ENCODE assay signal across 1 cellular context in genomic region chr1:31910933-31911332, GRCh38.
A peak's percentile ranks its signal among the peaks of the same experiment; 100 is the strongest.
TF ChIP-seq lines count a peak whose summit lies in the region.

No MANE protein-coding gene starts in this region.

TF ChIP-seq in HepG2, 621 proteins besides CTCF, POLR2A, EP300 and RAD21 (continued from another document and continues in another):
- TF ChIP-seq, protein P1, sequence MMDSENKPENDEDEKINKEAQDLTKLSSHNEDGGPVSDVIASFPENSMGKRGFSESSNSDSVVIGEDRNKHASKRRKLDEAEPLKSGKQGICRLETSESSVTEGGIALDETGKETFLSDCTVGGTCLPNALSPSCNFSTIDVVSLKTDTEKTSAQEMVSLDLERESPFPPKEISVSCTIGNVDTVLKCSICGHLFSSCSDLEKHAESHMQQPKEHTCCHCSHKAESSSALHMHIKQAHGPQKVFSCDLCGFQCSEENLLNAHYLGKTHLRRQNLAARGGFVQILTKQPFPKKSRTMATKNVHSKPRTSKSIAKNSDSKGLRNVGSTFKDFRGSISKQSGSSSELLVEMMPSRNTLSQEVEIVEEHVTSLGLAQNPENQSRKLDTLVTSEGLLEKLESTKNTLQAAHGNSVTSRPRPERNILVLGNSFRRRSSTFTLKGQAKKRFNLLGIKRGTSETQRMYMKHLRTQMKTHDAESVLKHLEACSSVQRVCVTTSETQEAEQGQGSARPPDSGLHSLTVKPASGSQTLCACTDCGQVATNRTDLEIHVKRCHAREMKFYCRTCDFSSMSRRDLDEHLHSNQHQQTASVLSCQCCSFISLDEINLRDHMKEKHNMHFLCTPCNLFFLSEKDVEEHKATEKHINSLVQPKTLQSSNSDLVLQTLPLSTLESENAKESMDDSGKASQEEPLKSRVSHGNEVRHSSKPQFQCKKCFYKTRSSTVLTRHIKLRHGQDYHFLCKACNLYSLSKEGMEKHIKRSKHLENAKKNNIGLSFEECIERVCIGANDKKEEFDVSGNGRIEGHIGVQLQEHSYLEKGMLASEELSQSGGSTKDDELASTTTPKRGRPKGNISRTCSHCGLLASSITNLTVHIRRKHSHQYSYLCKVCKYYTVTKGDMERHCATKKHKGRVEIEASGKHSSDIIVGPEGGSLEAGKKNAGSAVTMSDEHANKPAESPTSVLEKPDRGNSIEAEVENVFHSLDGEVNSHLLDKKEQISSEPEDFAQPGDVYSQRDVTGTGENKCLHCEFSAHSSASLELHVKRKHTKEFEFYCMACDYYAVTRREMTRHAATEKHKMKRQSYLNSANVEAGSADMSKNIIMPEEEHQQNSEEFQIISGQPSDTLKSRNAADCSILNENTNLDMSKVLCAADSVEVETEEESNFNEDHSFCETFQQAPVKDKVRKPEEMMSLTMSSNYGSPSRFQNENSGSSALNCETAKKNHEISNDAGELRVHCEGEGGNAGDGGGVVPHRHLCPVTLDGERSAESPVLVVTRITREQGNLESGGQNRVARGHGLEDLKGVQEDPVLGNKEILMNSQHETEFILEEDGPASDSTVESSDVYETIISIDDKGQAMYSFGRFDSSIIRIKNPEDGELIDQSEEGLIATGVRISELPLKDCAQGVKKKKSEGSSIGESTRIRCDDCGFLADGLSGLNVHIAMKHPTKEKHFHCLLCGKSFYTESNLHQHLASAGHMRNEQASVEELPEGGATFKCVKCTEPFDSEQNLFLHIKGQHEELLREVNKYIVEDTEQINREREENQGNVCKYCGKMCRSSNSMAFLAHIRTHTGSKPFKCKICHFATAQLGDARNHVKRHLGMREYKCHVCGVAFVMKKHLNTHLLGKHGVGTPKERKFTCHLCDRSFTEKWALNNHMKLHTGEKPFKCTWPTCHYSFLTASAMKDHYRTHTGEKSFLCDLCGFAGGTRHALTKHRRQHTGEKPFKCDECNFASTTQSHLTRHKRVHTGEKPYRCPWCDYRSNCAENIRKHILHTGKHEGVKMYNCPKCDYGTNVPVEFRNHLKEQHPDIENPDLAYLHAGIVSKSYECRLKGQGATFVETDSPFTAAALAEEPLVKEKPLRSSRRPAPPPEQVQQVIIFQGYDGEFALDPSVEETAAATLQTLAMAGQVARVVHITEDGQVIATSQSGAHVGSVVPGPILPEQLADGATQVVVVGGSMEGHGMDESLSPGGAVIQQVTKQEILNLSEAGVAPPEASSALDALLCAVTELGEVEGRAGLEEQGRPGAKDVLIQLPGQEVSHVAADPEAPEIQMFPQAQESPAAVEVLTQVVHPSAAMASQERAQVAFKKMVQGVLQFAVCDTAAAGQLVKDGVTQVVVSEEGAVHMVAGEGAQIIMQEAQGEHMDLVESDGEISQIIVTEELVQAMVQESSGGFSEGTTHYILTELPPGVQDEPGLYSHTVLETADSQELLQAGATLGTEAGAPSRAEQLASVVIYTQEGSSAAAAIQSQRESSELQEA (CRISPR knock-in tag; IDR thresholded peaks at IDR 0.05; ENCODE audit: not compliant biosample characterization), result no peak
- TF ChIP-seq, protein P2, sequence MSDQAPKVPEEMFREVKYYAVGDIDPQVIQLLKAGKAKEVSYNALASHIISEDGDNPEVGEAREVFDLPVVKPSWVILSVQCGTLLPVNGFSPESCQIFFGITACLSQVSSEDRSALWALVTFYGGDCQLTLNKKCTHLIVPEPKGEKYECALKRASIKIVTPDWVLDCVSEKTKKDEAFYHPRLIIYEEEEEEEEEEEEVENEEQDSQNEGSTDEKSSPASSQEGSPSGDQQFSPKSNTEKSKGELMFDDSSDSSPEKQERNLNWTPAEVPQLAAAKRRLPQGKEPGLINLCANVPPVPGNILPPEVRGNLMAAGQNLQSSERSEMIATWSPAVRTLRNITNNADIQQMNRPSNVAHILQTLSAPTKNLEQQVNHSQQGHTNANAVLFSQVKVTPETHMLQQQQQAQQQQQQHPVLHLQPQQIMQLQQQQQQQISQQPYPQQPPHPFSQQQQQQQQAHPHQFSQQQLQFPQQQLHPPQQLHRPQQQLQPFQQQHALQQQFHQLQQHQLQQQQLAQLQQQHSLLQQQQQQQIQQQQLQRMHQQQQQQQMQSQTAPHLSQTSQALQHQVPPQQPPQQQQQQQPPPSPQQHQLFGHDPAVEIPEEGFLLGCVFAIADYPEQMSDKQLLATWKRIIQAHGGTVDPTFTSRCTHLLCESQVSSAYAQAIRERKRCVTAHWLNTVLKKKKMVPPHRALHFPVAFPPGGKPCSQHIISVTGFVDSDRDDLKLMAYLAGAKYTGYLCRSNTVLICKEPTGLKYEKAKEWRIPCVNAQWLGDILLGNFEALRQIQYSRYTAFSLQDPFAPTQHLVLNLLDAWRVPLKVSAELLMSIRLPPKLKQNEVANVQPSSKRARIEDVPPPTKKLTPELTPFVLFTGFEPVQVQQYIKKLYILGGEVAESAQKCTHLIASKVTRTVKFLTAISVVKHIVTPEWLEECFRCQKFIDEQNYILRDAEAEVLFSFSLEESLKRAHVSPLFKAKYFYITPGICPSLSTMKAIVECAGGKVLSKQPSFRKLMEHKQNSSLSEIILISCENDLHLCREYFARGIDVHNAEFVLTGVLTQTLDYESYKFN (CRISPR knock-in tag; conservative IDR thresholded peaks at IDR 0.05), result peak; percentile 84
- TF ChIP-seq RBM22 (optimal IDR thresholded peaks at IDR 0.05; ENCODE audit: low read length) (peak; percentile 29), TCF12 (IDR thresholded peaks at IDR 0.05) (no peak), TCF12 (CRISPR knock-in tag; IDR thresholded peaks at IDR 0.05) (no peak), TP53 (CRISPR knock-in tag; conservative IDR thresholded peaks at IDR 0.05) (no peak), SATB2 (CRISPR knock-in tag; IDR thresholded peaks at IDR 0.05) (no peak), CREM (IDR thresholded peaks at IDR 0.05) (peak; percentile 47; the same call in 1 of the 2 replicates), CREM (CRISPR knock-in tag; IDR thresholded peaks at IDR 0.05) (no peak), ZNF572 (CRISPR knock-in tag; IDR thresholded peaks at IDR 0.05) (no peak), KDM3A (CRISPR knock-in tag; IDR thresholded peaks at IDR 0.05; ENCODE audit: low read depth) (no peak), FOXP1 (IDR thresholded peaks at IDR 0.05) (no peak), FOXP1 (CRISPR knock-in tag; IDR thresholded peaks at IDR 0.05) (peak; percentile 86), EED (CRISPR knock-in tag; IDR thresholded peaks at IDR 0.05) (no peak), REL (CRISPR knock-in tag; conservative IDR thresholded peaks at IDR 0.05) (no peak), ZNF558 (CRISPR knock-in tag; IDR thresholded peaks at IDR 0.05; ENCODE audit: borderline replicate concordance) (no peak), ZNF12 (CRISPR knock-in tag; IDR thresholded peaks at IDR 0.05) (no peak), ZFP36L2 (CRISPR knock-in tag; IDR thresholded peaks at IDR 0.05) (no peak), ARNT (IDR thresholded peaks at IDR 0.05) (no peak), SKI (IDR thresholded peaks at IDR 0.05; ENCODE audit: partially characterized antibody) (no peak), ZNF34 (CRISPR knock-in tag; IDR thresholded peaks at IDR 0.05; ENCODE audit: borderline replicate concordance) (no peak), DPF2 (CRISPR knock-in tag; IDR thresholded peaks at IDR 0.05; ENCODE audit: borderline replicate concordance, low read depth) (peak; percentile 43; the same call in 1 of the 2 replicates), ZNF326 (CRISPR knock-in tag; IDR thresholded peaks at IDR 0.05; ENCODE audit: borderline replicate concordance) (no peak), ZNF704 (CRISPR knock-in tag; IDR thresholded peaks at IDR 0.05; ENCODE audit: borderline replicate concordance) (no peak), ZNF329 (CRISPR knock-in tag; IDR thresholded peaks at IDR 0.05; ENCODE audit: low read depth) (no peak), SAFB2 (CRISPR knock-in tag; IDR thresholded peaks at IDR 0.05; ENCODE audit: borderline replicate concordance, low read depth) (no peak), SMAD3 (CRISPR knock-in tag; IDR thresholded peaks at IDR 0.05) (0 out of 2 replicates have a peak, but pooled peaks have one; percentile 21)
- TF ChIP-seq, protein P3, sequence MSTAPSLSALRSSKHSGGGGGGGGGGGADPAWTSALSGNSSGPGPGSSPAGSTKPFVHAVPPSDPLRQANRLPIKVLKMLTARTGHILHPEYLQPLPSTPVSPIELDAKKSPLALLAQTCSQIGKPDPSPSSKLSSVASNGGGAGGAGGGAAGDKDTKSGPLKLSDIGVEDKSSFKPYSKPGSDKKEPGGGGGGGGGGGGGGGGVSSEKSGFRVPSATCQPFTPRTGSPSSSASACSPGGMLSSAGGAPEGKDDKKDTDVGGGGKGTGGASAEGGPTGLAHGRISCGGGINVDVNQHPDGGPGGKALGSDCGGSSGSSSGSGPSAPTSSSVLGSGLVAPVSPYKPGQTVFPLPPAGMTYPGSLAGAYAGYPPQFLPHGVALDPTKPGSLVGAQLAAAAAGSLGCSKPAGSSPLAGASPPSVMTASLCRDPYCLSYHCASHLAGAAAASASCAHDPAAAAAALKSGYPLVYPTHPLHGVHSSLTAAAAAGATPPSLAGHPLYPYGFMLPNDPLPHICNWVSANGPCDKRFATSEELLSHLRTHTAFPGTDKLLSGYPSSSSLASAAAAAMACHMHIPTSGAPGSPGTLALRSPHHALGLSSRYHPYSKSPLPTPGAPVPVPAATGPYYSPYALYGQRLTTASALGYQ (CRISPR knock-in tag; IDR thresholded peaks at IDR 0.05), result no peak
- TF ChIP-seq, protein P4, sequence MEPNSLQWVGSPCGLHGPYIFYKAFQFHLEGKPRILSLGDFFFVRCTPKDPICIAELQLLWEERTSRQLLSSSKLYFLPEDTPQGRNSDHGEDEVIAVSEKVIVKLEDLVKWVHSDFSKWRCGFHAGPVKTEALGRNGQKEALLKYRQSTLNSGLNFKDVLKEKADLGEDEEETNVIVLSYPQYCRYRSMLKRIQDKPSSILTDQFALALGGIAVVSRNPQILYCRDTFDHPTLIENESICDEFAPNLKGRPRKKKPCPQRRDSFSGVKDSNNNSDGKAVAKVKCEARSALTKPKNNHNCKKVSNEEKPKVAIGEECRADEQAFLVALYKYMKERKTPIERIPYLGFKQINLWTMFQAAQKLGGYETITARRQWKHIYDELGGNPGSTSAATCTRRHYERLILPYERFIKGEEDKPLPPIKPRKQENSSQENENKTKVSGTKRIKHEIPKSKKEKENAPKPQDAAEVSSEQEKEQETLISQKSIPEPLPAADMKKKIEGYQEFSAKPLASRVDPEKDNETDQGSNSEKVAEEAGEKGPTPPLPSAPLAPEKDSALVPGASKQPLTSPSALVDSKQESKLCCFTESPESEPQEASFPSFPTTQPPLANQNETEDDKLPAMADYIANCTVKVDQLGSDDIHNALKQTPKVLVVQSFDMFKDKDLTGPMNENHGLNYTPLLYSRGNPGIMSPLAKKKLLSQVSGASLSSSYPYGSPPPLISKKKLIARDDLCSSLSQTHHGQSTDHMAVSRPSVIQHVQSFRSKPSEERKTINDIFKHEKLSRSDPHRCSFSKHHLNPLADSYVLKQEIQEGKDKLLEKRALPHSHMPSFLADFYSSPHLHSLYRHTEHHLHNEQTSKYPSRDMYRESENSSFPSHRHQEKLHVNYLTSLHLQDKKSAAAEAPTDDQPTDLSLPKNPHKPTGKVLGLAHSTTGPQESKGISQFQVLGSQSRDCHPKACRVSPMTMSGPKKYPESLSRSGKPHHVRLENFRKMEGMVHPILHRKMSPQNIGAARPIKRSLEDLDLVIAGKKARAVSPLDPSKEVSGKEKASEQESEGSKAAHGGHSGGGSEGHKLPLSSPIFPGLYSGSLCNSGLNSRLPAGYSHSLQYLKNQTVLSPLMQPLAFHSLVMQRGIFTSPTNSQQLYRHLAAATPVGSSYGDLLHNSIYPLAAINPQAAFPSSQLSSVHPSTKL (CRISPR knock-in tag; IDR thresholded peaks at IDR 0.05), result peak; percentile 78
- TF ChIP-seq, protein P5, sequence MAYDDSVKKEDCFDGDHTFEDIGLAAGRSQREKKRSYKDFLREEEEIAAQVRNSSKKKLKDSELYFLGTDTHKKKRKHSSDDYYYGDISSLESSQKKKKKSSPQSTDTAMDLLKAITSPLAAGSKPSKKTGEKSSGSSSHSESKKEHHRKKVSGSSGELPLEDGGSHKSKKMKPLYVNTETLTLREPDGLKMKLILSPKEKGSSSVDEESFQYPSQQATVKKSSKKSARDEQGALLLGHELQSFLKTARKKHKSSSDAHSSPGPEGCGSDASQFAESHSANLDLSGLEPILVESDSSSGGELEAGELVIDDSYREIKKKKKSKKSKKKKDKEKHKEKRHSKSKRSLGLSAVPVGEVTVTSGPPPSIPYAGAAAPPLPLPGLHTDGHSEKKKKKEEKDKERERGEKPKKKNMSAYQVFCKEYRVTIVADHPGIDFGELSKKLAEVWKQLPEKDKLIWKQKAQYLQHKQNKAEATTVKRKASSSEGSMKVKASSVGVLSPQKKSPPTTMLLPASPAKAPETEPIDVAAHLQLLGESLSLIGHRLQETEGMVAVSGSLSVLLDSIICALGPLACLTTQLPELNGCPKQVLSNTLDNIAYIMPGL (CRISPR knock-in tag; IDR thresholded peaks at IDR 0.05; ENCODE audit: borderline replicate concordance in 1 of 2, low read depth in 1 of 2), result no peak
- TF ChIP-seq, protein P6, sequence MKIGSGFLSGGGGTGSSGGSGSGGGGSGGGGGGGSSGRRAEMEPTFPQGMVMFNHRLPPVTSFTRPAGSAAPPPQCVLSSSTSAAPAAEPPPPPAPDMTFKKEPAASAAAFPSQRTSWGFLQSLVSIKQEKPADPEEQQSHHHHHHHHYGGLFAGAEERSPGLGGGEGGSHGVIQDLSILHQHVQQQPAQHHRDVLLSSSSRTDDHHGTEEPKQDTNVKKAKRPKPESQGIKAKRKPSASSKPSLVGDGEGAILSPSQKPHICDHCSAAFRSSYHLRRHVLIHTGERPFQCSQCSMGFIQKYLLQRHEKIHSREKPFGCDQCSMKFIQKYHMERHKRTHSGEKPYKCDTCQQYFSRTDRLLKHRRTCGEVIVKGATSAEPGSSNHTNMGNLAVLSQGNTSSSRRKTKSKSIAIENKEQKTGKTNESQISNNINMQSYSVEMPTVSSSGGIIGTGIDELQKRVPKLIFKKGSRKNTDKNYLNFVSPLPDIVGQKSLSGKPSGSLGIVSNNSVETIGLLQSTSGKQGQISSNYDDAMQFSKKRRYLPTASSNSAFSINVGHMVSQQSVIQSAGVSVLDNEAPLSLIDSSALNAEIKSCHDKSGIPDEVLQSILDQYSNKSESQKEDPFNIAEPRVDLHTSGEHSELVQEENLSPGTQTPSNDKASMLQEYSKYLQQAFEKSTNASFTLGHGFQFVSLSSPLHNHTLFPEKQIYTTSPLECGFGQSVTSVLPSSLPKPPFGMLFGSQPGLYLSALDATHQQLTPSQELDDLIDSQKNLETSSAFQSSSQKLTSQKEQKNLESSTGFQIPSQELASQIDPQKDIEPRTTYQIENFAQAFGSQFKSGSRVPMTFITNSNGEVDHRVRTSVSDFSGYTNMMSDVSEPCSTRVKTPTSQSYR (CRISPR knock-in tag; IDR thresholded peaks at IDR 0.05; ENCODE audit: borderline replicate concordance), result no peak
- TF ChIP-seq, protein P7, sequence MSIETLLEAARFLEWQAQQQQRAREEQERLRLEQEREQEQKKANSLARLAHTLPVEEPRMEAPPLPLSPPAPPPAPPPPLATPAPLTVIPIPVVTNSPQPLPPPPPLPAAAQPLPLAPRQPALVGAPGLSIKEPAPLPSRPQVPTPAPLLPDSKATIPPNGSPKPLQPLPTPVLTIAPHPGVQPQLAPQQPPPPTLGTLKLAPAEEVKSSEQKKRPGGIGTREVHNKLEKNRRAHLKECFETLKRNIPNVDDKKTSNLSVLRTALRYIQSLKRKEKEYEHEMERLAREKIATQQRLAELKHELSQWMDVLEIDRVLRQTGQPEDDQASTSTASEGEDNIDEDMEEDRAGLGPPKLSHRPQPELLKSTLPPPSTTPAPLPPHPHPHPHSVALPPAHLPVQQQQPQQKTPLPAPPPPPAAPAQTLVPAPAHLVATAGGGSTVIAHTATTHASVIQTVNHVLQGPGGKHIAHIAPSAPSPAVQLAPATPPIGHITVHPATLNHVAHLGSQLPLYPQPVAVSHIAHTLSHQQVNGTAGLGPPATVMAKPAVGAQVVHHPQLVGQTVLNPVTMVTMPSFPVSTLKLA (IDR thresholded peaks at IDR 0.05), result no peak
